In the genomic region with DNA sequence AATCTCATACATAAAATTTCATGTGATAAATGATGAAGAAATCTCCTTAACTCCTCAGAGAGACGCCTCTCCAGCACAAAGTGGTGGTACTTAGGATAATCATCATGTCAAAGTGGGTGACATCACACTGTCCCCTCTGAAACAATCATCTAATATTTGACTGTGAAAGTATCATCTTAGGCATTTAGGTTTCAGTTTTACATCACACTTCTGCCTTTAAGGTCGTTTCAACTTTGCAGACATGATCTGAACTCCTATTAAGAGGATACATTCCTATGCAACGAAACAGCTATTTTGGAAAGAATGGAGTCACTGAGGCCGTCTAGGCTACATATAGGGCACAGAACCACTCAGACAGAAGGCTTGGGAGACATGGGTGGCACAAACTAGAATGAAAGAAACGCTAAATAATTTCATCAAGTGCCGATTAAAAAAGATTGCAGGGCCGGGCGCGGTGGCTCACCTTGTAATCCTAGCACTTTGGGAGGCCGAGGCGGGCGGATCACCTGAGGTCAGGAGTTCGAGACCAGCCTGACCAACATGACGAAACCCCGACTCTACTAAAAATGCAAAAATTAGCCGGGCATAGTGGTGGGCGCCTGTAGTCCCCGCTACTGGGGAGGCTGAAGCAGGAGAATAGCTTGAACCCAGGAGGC, we compare ENCODE assay signal across 8 cellular contexts. TPM values are rescaled to one million over a fixed set of nuclear protein-coding genes. Genes with fewer than 3 reads are reported as not detected.
DNase-seq lines count a peak whose midpoint lies in the region; TF ChIP-seq lines count a peak whose summit lies in the region.

No MANE protein-coding gene starts in this region.

- no peaks in the 10 kb centered on the region for H3K9me3 ChIP-seq in HUES48 (ENCODE audit: control insufficient read depth, insufficient read depth, low read length)
- H3K9me3 ChIP-seq in colonic mucosa: no peaks in the 10 kb centered on the region
- no peaks in the 10 kb centered on the region for H3K9me3 ChIP-seq in spleen

- H3K27ac ChIP-seq in HUES48 (ENCODE audit: low read depth, low read length) (peak overlapping the region; percentile 42), colonic mucosa (peak overlapping the region; percentile 92), spleen (peak overlapping the region; percentile 52 to 97 (median 91))

- TF ChIP-seq CTCF in GM20000 (IDR thresholded peaks at IDR 0.05; ENCODE audit: extremely low read depth, missing control alignments): no peak
- no peak for TF ChIP-seq CTCF in colonic mucosa (IDR thresholded peaks at IDR 0.05)
- TF ChIP-seq CTCF in spleen (IDR thresholded peaks at IDR 0.05 in 8 of 11, conservative IDR thresholded peaks at IDR 0.05 in 3 of 11): no peak

- H3K27me3 ChIP-seq in HUES48 (ENCODE audit: control insufficient read depth, insufficient read depth, low read length) (peaks cover 5% of the 10 kb centered on the region), colonic mucosa (no peaks in the 10 kb centered on the region), spleen (replicated peaks in 1 of 7) (no peaks in the 10 kb centered on the region)

- peak overlapping the region; percentile 33; the same call in 1 of the 2 replicates for H3K4me3 ChIP-seq in HUES48 (ENCODE audit: low read depth, low read length)
- peak overlapping the region; percentile 91 for H3K4me3 ChIP-seq in colonic mucosa
- peak overlapping the region; percentile 83 to 99 (median 98) for H3K4me3 ChIP-seq in spleen

- no peaks in the 10 kb centered on the region for H3K36me3 ChIP-seq in HUES48 (ENCODE audit: control insufficient read depth, insufficient read depth, low read length)
- H3K36me3 ChIP-seq in colonic mucosa: no peaks in the 10 kb centered on the region
- H3K36me3 ChIP-seq in spleen: no peaks in the 10 kb centered on the region

- peak in 1 of 3 donors; percentile 28 for TF ChIP-seq POLR2A in spleen (IDR thresholded peaks at IDR 0.05)

- H3K9ac ChIP-seq in HUES48 (ENCODE audit: low read depth, low read length) (no peak overlapping the region), colonic mucosa (ENCODE audit: low read depth in 2 of 2, low read length in 2 of 2) (peak overlapping the region; percentile 15 to 51)

- H3K4me1 ChIP-seq in HUES48 (ENCODE audit: control insufficient read depth, insufficient read depth, low read length) (peaks cover 58% of the 10 kb centered on the region), colonic mucosa (peaks cover 14% of the 10 kb centered on the region), spleen (peaks cover 62 to 84% (median 79%) of the 10 kb centered on the region in 6 donors)

- 66 to 76% (median 69%) methylated on average over 18 of the region's 18 CpGs for WGBS in spleen, 5 donors

- DNase-seq in ELR (ENCODE audit: low read depth) (peak; percentile 36), GM20000 (ENCODE audit: low spot score) (peak; percentile 77), colonic mucosa (no peak), spleen (no peak), occipital lobe (lab: John Stamatoyannopoulos, UW) (no peak), NCI-H1105 treated with DMSO at 0.1 percent for 48 hours (lab: John Stamatoyannopoulos, UW) (no peak)
- no peak for DNase-seq in stimulated activated CD4-positive, alpha-beta T cell treated with anti-CD3 and anti-CD28 coated beads, Interleukin-2, amount 100 ng/mL, for 24 hours

- intact Hi-C loops in colonic mucosa (cut with DNase I): no loop called here
- intact Hi-C loops in spleen (cut with DNase I; ENCODE audit: low total_unique reads): no loop called here

RNA-seq across cellular contexts. Expression of a gene that starts 2.0 kb away (rescaled TPM):
- 10 to 100 TPM; 70.3 to 73.4 TPM for total RNA-seq in colonic mucosa
- total RNA-seq in spleen: 100 to 1,000 TPM; 130 to 168 (median 148) TPM
- polyA plus RNA-seq in spleen: 100 to 1,000 TPM in 1 of 3 donors, 10 to 100 TPM in 2; 60.3 to 101 (median 65.3) TPM
- 108 TPM for total RNA-seq in occipital lobe

Comparison
In these comparisons a context has a peak if more than half of its experiments do, and no peak if none do; other contexts are left out.
1. DNase-seq: peak in ELR (single experiment) and GM20000 (single experiment); none in colonic mucosa (single experiment), spleen (single experiment), occipital lobe (single experiment), stimulated activated CD4-positive, alpha-beta T cell treated with anti-CD3 and anti-CD28 coated beads, Interleukin-2, amount 100 ng/mL, for 24 hours (0 of 2) and NCI-H1105 treated with DMSO at 0.1 percent for 48 hours (single experiment).
2. H3K27ac ChIP-seq: peak in every context shown above with its lines; median percentile 92 in colonic mucosa; 91 in spleen; 42 in HUES48.
3. H3K4me3 ChIP-seq: peak in every context shown above with its lines; median percentile 98 in spleen; 91 in colonic mucosa; 33 in HUES48.